Comparison of ENCODE assay signal across 1 cellular context in genomic region chr6:150334790-150335783, GRCh38.
TF ChIP-seq lines count a peak whose summit lies in the region.

No MANE protein-coding gene starts in this region.

TF ChIP-seq in K562, 482 proteins besides CTCF, POLR2A, EP300 and RAD21 (continued from another document and continues in another):
- TF ChIP-seq IRF1 (CRISPR knock-in tag; IDR thresholded peaks at IDR 0.05; ENCODE audit: borderline replicate concordance) (no peak), ELK1 (CRISPR knock-in tag; IDR thresholded peaks at IDR 0.05) (no peak), TEAD4 (IDR thresholded peaks at IDR 0.05; ENCODE audit: low read length) (peak; percentile 30; the same call in 1 of the 2 replicates), TEAD4 (CRISPR knock-in tag; IDR thresholded peaks at IDR 0.05; ENCODE audit: borderline replicate concordance) (no peak), ZNF354B (CRISPR knock-in tag; IDR thresholded peaks at IDR 0.05) (no peak), TFAP4 (CRISPR knock-in tag; IDR thresholded peaks at IDR 0.05; ENCODE audit: borderline replicate concordance) (no peak), KHSRP (IDR thresholded peaks at IDR 0.05) (no peak), MEF2A (IDR thresholded peaks at IDR 0.05; ENCODE audit: control insufficient read depth, low read depth, low read length) (no peak), ZFPM2 (CRISPR knock-in tag; IDR thresholded peaks at IDR 0.05) (no peak), ATF1 (CRISPR knock-in tag; IDR thresholded peaks at IDR 0.05) (no peak), ATF1 (tag; IDR thresholded peaks at IDR 0.05) (0 out of 2 replicates have a peak, but pooled peaks have one; percentile 14), ZBTB9 (CRISPR knock-in tag; IDR thresholded peaks at IDR 0.05) (no peak), HDAC8 (tag; IDR thresholded peaks at IDR 0.05) (no peak), ZNF592 (IDR thresholded peaks at IDR 0.05) (peak; percentile 54; the same call in 1 of the 2 replicates), THRA (IDR thresholded peaks at IDR 0.05) (no peak), TCF7 (IDR thresholded peaks at IDR 0.05; ENCODE audit: borderline replicate concordance) (no peak), FOXM1 (IDR thresholded peaks at IDR 0.05; ENCODE audit: low read depth) (no peak), FOXM1 (CRISPR knock-in tag; IDR thresholded peaks at IDR 0.05; ENCODE audit: low read depth) (no peak), ZNF347 (CRISPR knock-in tag; IDR thresholded peaks at IDR 0.05; ENCODE audit: low read depth) (no peak), ZNF644 (tag; IDR thresholded peaks at IDR 0.05; ENCODE audit: low read depth) (no peak), TAF7 (tag; IDR thresholded peaks at IDR 0.05) (no peak), MAFK (IDR thresholded peaks at IDR 0.05; ENCODE audit: low read length) (no peak), SMARCB1 (IDR thresholded peaks at IDR 0.05; ENCODE audit: insufficient read length, low read depth) (no peak), ZNF507 (tag; conservative IDR thresholded peaks at IDR 0.05) (no peak), ZFX (CRISPR knock-in tag; IDR thresholded peaks at IDR 0.05) (no peak), DDX20 (tag; IDR thresholded peaks at IDR 0.05; ENCODE audit: low read depth) (no peak), RNF2 (IDR thresholded peaks at IDR 0.05) (no peak), SMARCE1 (IDR thresholded peaks at IDR 0.05) (no peak), MYBL2 (IDR thresholded peaks at IDR 0.05; ENCODE audit: low read depth) (no peak), MYBL2 (CRISPR knock-in tag; IDR thresholded peaks at IDR 0.05; ENCODE audit: borderline replicate concordance) (no peak), ZNF24 (IDR thresholded peaks at IDR 0.05) (no peak), ZSCAN29 (IDR thresholded peaks at IDR 0.05) (no peak), NONO (IDR thresholded peaks at IDR 0.05; ENCODE audit: low read depth in 2 of 2, low read length in 1 of 2) (no peak), ZNF121 (CRISPR knock-in tag; conservative IDR thresholded peaks at IDR 0.05) (no peak), OTX1 (CRISPR knock-in tag; IDR thresholded peaks at IDR 0.05) (no peak), PCBP2 (IDR thresholded peaks at IDR 0.05; ENCODE audit: low read depth, low read length, poor library complexity, severe bottlenecking) (no peak), ARID1B (IDR thresholded peaks at IDR 0.05) (no peak), E2F3 (CRISPR knock-in tag; IDR thresholded peaks at IDR 0.05) (no peak), ARID4B (CRISPR knock-in tag; IDR thresholded peaks at IDR 0.05) (no peak), DACH1 (IDR thresholded peaks at IDR 0.05; ENCODE audit: partially characterized antibody) (no peak), BRCA1 (IDR thresholded peaks at IDR 0.05) (no peak), BRCA1 (CRISPR knock-in tag; IDR thresholded peaks at IDR 0.05) (no peak), SNRNP70 (optimal IDR thresholded peaks at IDR 0.05; ENCODE audit: low read depth, low read length) (no peak), BRF1 (IDR thresholded peaks at IDR 0.05; ENCODE audit: borderline replicate concordance, extremely low read depth, insufficient read length) (no peak), KAT2B (IDR thresholded peaks at IDR 0.05; ENCODE audit: low read depth, low read length) (no peak), ETS2 (tag; IDR thresholded peaks at IDR 0.05; ENCODE audit: borderline replicate concordance, poor library complexity, severe bottlenecking) (no peak), SAP30 (IDR thresholded peaks at IDR 0.05; ENCODE audit: borderline replicate concordance, insufficient read depth, low read depth, low read length, poor library complexity, severe bottlenecking) (no peak), ZNF134 (CRISPR knock-in tag; conservative IDR thresholded peaks at IDR 0.05) (no peak), TAF15 (IDR thresholded peaks at IDR 0.05; ENCODE audit: low read depth, low read length) (no peak), MXI1 (IDR thresholded peaks at IDR 0.05; ENCODE audit: low read depth, low read length) (no peak), SNAPC5 (CRISPR knock-in tag; IDR thresholded peaks at IDR 0.05) (no peak), ZNF766 (CRISPR knock-in tag; conservative IDR thresholded peaks at IDR 0.05) (no peak; the same call in none of the 2 replicates)
